Comparison of ENCODE assay signal across 1 cellular context in the genomic region with DNA sequence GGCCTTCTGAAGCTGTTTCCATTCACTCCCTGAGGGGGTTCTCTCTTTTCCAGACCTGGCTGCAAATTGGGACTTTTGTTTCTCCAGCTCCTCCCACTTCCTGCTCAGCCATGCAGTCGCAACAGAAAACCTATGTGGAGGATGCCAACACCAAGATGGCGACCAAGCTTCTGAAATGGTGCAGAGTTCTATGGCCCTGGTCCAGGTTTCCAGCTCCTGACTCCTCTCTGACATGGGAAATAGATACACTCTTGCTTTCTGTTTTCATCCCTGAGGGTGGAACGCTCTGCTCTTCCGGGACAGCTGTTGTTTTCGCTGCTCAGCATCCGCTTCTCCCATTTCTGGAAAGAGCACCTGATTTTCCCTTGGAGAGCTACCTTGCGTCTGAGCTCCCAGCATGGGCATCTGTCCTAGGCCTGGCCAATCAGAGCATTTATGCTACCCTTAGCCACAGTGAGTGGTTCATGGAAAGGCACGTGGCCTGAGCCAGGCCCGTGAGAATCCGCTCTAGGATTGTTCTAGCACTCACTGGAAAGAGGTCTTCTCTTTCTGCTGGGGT.
A peak's percentile ranks its signal among the peaks of the same experiment; 100 is the strongest.
TF ChIP-seq lines count a peak whose summit lies in the region.

No MANE protein-coding gene starts in this region.

TF ChIP-seq in H1, 55 proteins besides CTCF, POLR2A, EP300 and RAD21:
- TF ChIP-seq EZH2 (IDR thresholded peaks at IDR 0.05; ENCODE audit: low read depth, low read length, severe bottlenecking) = no peak
- peak; percentile 32; the same call in 1 of the 2 replicates for TF ChIP-seq YY1 (IDR thresholded peaks at IDR 0.05; ENCODE audit: low read depth, low read length)
